Comparison of ENCODE assay signal across 21 cellular contexts in genomic region chr5:660491-661030, GRCh38. TPM values are rescaled to one million over a fixed set of nuclear protein-coding genes. Genes with fewer than 3 reads are reported as not detected.
A peak's percentile ranks its signal among the peaks of the same experiment; 100 is the strongest.
DNase-seq lines count a peak whose midpoint lies in the region; ATAC-seq, FAIRE-seq and TF ChIP-seq lines count a peak whose summit lies in the region.
"Had no signal": no experiment of that assay in that cellular context is flagged by ENCODE, and none has a peak within 500 bp of the region (broad histone marks: within the 10 kb centered on the region; RNA-seq: fewer than 3 reads in every experiment).

No MANE protein-coding gene starts in this region.

- H3K9me3 Mint-ChIP-seq in stimulated activated naive B cell treated with anti-CD40 and anti-IgM and Interleukin-4, amounts not matched to agents 10 μg/mL and 1 μg/mL and 100 μg/mL, for 72 hours: peaks cover 0 to 4% of the 10 kb centered on the region in 2 donors
- H3K9me3 Mint-ChIP-seq: CD4-positive, alpha-beta memory T cell; GM23338 had no signal

- TF ChIP-seq EP300 in HepG2 (IDR thresholded peaks at IDR 0.05; ENCODE audit: low read depth in 2 of 2, low read length in 2 of 2) (no peak), HepG2 (CRISPR knock-in tag; IDR thresholded peaks at IDR 0.05; ENCODE audit: borderline replicate concordance) (no peak)

- TF ChIP-seq POLR2A in HepG2 (IDR thresholded peaks at IDR 0.05; ENCODE audit: insufficient read depth in 1 of 2, low read depth in 2 of 2, low read length in 2 of 2) (no peak), uterus (IDR thresholded peaks at IDR 0.05) (no peak), H54 (IDR thresholded peaks at IDR 0.05; ENCODE audit: low read depth, low read length) (no peak)

- intact Hi-C loops in HepG2 (cut with micrococcal nuclease; ENCODE audit: unreplicated experiment) (no loop called here), uterus (cut with DNase I; ENCODE audit: low total_unique reads) (no loop called here)

- no peak for TF ChIP-seq RAD21 in HepG2 (CRISPR knock-in tag; IDR thresholded peaks at IDR 0.05)

- no peaks in the 10 kb centered on the region for H3K27me3 Mint-ChIP-seq in T-helper 17 cell
- H3K27me3 Mint-ChIP-seq in stimulated activated naive B cell treated with anti-CD40 and anti-IgM and Interleukin-4, amounts not matched to agents 10 μg/mL and 1 μg/mL and 100 μg/mL, for 72 hours: no peaks in the 10 kb centered on the region
- H3K27me3 Mint-ChIP-seq: CD4-positive, alpha-beta memory T cell had no signal

- no peaks in the 10 kb centered on the region; a peak in 1 of 5 replicates for H3K27me3 ChIP-seq in HepG2 (ENCODE audit: control insufficient read depth in 1 of 2, insufficient read depth in 2 of 2, low read length in 2 of 2)
- no peaks in the 10 kb centered on the region for H3K27me3 ChIP-seq in uterus
- H3K27me3 ChIP-seq: BE2C had no signal

- no TSS peak for BruUV-seq in HepG2 (replicated peaks; lab: Mats Ljungman, UMichigan)

- H3K4me3 ChIP-seq in HepG2 (replicated peaks in 1 of 3; ENCODE audit: insufficient read depth in 1 of 3, low read depth in 2 of 3, low read length in 3 of 3): no peak overlapping the region
- H3K4me3 ChIP-seq in uterus: no peak overlapping the region
- H3K4me3 ChIP-seq: A549, GM23338, HAP-1 had no signal

- H3K9me3 ChIP-seq in T-helper 17 cell (ENCODE audit: control insufficient read depth, low read length, poor library complexity, severe bottlenecking): no peaks in the 10 kb centered on the region
- H3K9me3 ChIP-seq in HepG2 (ENCODE audit: low read length): no peaks in the 10 kb centered on the region
- H3K9me3 ChIP-seq in uterus: no peaks in the 10 kb centered on the region
- H3K9me3 ChIP-seq: HAP-1 had no signal

- DNase-seq in T-helper 17 cell (no peak), caudate nucleus (lab: John Stamatoyannopoulos, UW) (peak in 1 of 61 donors; percentile 36), HepG2 (ENCODE audit: low spot score) (no peak), uterus (no peak), H54 (ENCODE audit: insufficient read length, low spot score) (no peak), MV-4-11 (lab: John Stamatoyannopoulos, UW) (no peak)
- no peak for DNase-seq in stimulated activated naive B cell treated with anti-CD40 and anti-IgM and Interleukin-4, amounts not matched to agents 10 μg/mL and 1 μg/mL and 100 μg/mL, for 72 hours
- DNase-seq: BE2C; CD4-positive, alpha-beta memory T cell; DMS153; DMS79 treated with DMSO at 0.1 percent for 48 hours; EL had no signal

- CTCF ChIA-PET in HepG2 (lab: Yijun Ruan, JAX; ENCODE audit: low intra/inter-chr PET ratio, low total read pairs): no interaction called here

- WGBS in HepG2 (ENCODE audit: low lambda C conversion rate): 99% methylated on average over 9 of the region's 11 CpGs

- H3K36me3 Mint-ChIP-seq in T-helper 17 cell (ENCODE audit: low read depth): peaks cover 10% of the 10 kb centered on the region
- H3K36me3 Mint-ChIP-seq in stimulated activated naive B cell treated with anti-CD40 and anti-IgM and Interleukin-4, amounts not matched to agents 10 μg/mL and 1 μg/mL and 100 μg/mL, for 72 hours: peaks cover 66 to 67% of the 10 kb centered on the region in 2 donors

- H3K4me2 ChIP-seq in HepG2 (ENCODE audit: low read depth, low read length): no peak overlapping the region
- H3K4me2 ChIP-seq: A549, GM23338 had no signal

- H3K27ac ChIP-seq in caudate nucleus (ENCODE audit: low read depth, low read length): peak overlapping the region; percentile 9
- H3K27ac ChIP-seq in HepG2 (ENCODE audit: extremely low read length, insufficient read depth, low read length): no peak overlapping the region
- H3K27ac ChIP-seq in uterus: no peak overlapping the region
- H3K27ac ChIP-seq: A549, C4-2B had no signal

- ATAC-seq in T-helper 17 cell (no peak), HepG2 (no peak), GM18870 (IDR thresholded peaks at IDR 0.05; ENCODE audit: unreplicated experiment) (no peak)
- ATAC-seq in stimulated activated naive B cell treated with anti-CD40 and anti-IgM and Interleukin-4, amounts not matched to agents 10 μg/mL and 1 μg/mL and 100 μg/mL, for 72 hours (replicated peaks): no peak
- ATAC-seq: A549, GM23338 had no signal

- POLR2A ChIA-PET in HepG2 (lab: Yijun Ruan, JAX): no interaction called here

- H2AFZ ChIP-seq in HepG2 (ENCODE audit: low read length): no peak overlapping the region
- H2AFZ ChIP-seq: GM23338 had no signal

- no peaks in the 10 kb centered on the region for H3K4me1 ChIP-seq in HepG2 (ENCODE audit: insufficient read depth, low read length)
- no peaks in the 10 kb centered on the region for H3K4me1 ChIP-seq in uterus
- H3K4me1 ChIP-seq: A549, BE2C, HAP-1 had no signal

- FAIRE-seq in HepG2 (lab: Jason Lieb, UNC) (no peak), H54 (lab: Jason Lieb, UNC) (no peak)
- FAIRE-seq: A549, D721Med, G401.6, GM12891, HTR-8/SVneo had no signal

- no peak for TF ChIP-seq CTCF in HepG2 (CRISPR knock-in tag; IDR thresholded peaks at IDR 0.05)
- TF ChIP-seq CTCF in uterus (IDR thresholded peaks at IDR 0.05): no peak

- H3K9ac ChIP-seq in HepG2 (ENCODE audit: insufficient read depth, low read depth, low read length): no peak overlapping the region

- no peaks in the 10 kb centered on the region for H3K79me2 ChIP-seq in HepG2 (ENCODE audit: insufficient read depth, low read length)

- peak overlapping the region; percentile 41 for H3K4me3 Mint-ChIP-seq in T-helper 17 cell
- H3K4me3 Mint-ChIP-seq in stimulated activated naive B cell treated with anti-CD40 and anti-IgM and Interleukin-4, amounts not matched to agents 10 μg/mL and 1 μg/mL and 100 μg/mL, for 72 hours: no peak overlapping the region
- H3K4me3 Mint-ChIP-seq: GM23338 had no signal

- H3K36me3 ChIP-seq in HepG2 (replicated peaks in 1 of 2; ENCODE audit: control insufficient read depth in 1 of 2, insufficient read depth in 2 of 2, low read length in 2 of 2): peaks cover 10 to 56% of the 10 kb centered on the region in 2 experiments
- no peaks in the 10 kb centered on the region for H3K36me3 ChIP-seq in uterus

- no peaks in the 10 kb centered on the region for H4K20me1 ChIP-seq in HepG2 (ENCODE audit: insufficient read depth, low read length)

- peak overlapping the region; percentile 86 for H3K27ac Mint-ChIP-seq in T-helper 17 cell
- peak overlapping the region; percentile 39 for H3K27ac Mint-ChIP-seq in stimulated activated naive B cell treated with anti-CD40 and anti-IgM and Interleukin-4, amounts not matched to agents 10 μg/mL and 1 μg/mL and 100 μg/mL, for 72 hours
- H3K27ac Mint-ChIP-seq: GM23338 had no signal

- no peaks in the 10 kb centered on the region for H3K4me1 Mint-ChIP-seq in T-helper 17 cell
- no peaks in the 10 kb centered on the region for H3K4me1 Mint-ChIP-seq in stimulated activated naive B cell treated with anti-CD40 and anti-IgM and Interleukin-4, amounts not matched to agents 10 μg/mL and 1 μg/mL and 100 μg/mL, for 72 hours
- H3K4me1 Mint-ChIP-seq: GM23338 had no signal

- in situ Hi-C loops in HepG2 (cut with HindIII; ENCODE audit: extremely low pct_ligation_motif_present, low pct_unique_long_range_greater_than_20kb): no loop called here

RNA-seq across cellular contexts. Expression of gene TPPP, which starts 32.6 kb away (rescaled TPM):
- total RNA-seq in T-helper 17 cell (10 to 100 TPM; 17.3 to 35.4 TPM), HepG2 (2016; rRNA removed; fragmentation: Illumina TruSeq; extraction: Trizol) (0.04 TPM in 1 of 2 replicates, not detected in the other), uterus (1 to 10 TPM in 2 of 4 donors, under 1 TPM in 2; 0.26 to 8.0 (median 1.0) TPM)
- not detected in 2 replicates for total RNA-seq in HepG2 (2016; cell fraction: cytosol; rRNA removed; fragmentation: Illumina TruSeq; extraction: Trizol; ENCODE audit: low read depth)
- 0.04 TPM in 1 of 2 replicates, not detected in the other for total RNA-seq in HepG2 (2016; cell fraction: insoluble cytoplasmic fraction; rRNA removed; fragmentation: Illumina TruSeq; extraction: Trizol)
- total RNA-seq in HepG2 (2016; cell fraction: membrane; rRNA removed; fragmentation: Illumina TruSeq; extraction: Trizol): 0.03 TPM in 1 of 2 replicates, not detected in the other
- not detected in 2 replicates for total RNA-seq in HepG2 (2016; cell fraction: nucleus; rRNA removed; fragmentation: Illumina TruSeq; extraction: Trizol)
- 0.05 and 0.07 TPM in 2 replicates for polyA plus RNA-seq in HepG2 (2011; rRNA removed)
- 0.04 and 0.07 TPM in 2 replicates for polyA plus RNA-seq in HepG2 (2011; cell fraction: cytosol; rRNA removed)
- polyA plus RNA-seq in HepG2 (2011; cell fraction: nucleus; rRNA removed): 0.07 and 0.16 TPM in 2 replicates
- polyA plus RNA-seq in HepG2 (2012): 0.17 and 0.20 TPM in 2 replicates
- polyA plus RNA-seq in HepG2 (2016; cell fraction: cytosol; fragmentation: Illumina TruSeq; extraction: Trizol; ENCODE audit: low read depth): not detected in 2 replicates
- polyA plus RNA-seq in HepG2 (2016; cell fraction: insoluble cytoplasmic fraction; fragmentation: Illumina TruSeq; extraction: Trizol; ENCODE audit: low read depth): 0.05 TPM in 1 of 2 replicates, not detected in the other
- not detected in 2 replicates for polyA plus RNA-seq in HepG2 (2016; cell fraction: membrane; fragmentation: Illumina TruSeq; extraction: Trizol; ENCODE audit: low read depth)
- polyA plus RNA-seq in HepG2 (2016; cell fraction: nucleus; fragmentation: Illumina TruSeq; extraction: Trizol; ENCODE audit: insufficient read depth, low read depth): not detected in 2 replicates
- polyA minus RNA-seq in HepG2 (2011; rRNA and poly(A)+ RNA removed; ENCODE audit: low replicate concordance): 0.24 and 0.28 TPM in 2 replicates
- polyA minus RNA-seq in HepG2 (2011; cell fraction: cytosol; rRNA and poly(A)+ RNA removed): 0.10 and 0.18 TPM in 2 replicates
- polyA minus RNA-seq in HepG2 (2011; cell fraction: nucleus; rRNA and poly(A)+ RNA removed): 0.12 TPM in 1 of 2 replicates, not detected in the other

RNA-seq across cellular contexts. Expression of gene CEP72, which starts 48.4 kb away (rescaled TPM):
- total RNA-seq in T-helper 17 cell (10 to 100 TPM in 1 of 2 donors, 1 to 10 TPM in 1; 8.5 to 11.4 TPM), HepG2 (2016; rRNA removed; fragmentation: Illumina TruSeq; extraction: Trizol) (8.1 and 9.4 TPM in 2 replicates), uterus (10 to 100 TPM in 1 of 4 donors, 1 to 10 TPM in 2, under 1 TPM in 1; 0.26 to 11.9 (median 4.9) TPM)
- total RNA-seq in HepG2 (2016; cell fraction: cytosol; rRNA removed; fragmentation: Illumina TruSeq; extraction: Trizol; ENCODE audit: low read depth): 11.3 and 14.4 TPM in 2 replicates
- total RNA-seq in HepG2 (2016; cell fraction: insoluble cytoplasmic fraction; rRNA removed; fragmentation: Illumina TruSeq; extraction: Trizol): 6.5 and 9.1 TPM in 2 replicates
- 6.6 and 7.9 TPM in 2 replicates for total RNA-seq in HepG2 (2016; cell fraction: membrane; rRNA removed; fragmentation: Illumina TruSeq; extraction: Trizol)
- total RNA-seq in HepG2 (2016; cell fraction: nucleus; rRNA removed; fragmentation: Illumina TruSeq; extraction: Trizol): 11.4 and 12.2 TPM in 2 replicates
- polyA plus RNA-seq in HepG2 (2011; rRNA removed): 3.4 and 4.4 TPM in 2 replicates
- polyA plus RNA-seq in HepG2 (2011; cell fraction: cytosol; rRNA removed): 1.9 and 3.9 TPM in 2 replicates
- 8.5 and 11.6 TPM in 2 replicates for polyA plus RNA-seq in HepG2 (2011; cell fraction: nucleus; rRNA removed)
- 1.8 and 3.2 TPM in 2 replicates for polyA plus RNA-seq in HepG2 (2012)
- polyA plus RNA-seq in HepG2 (2016; cell fraction: cytosol; fragmentation: Illumina TruSeq; extraction: Trizol; ENCODE audit: low read depth): 0.64 and 0.84 TPM in 2 replicates
- polyA plus RNA-seq in HepG2 (2016; cell fraction: insoluble cytoplasmic fraction; fragmentation: Illumina TruSeq; extraction: Trizol; ENCODE audit: low read depth): 6.3 and 7.6 TPM in 2 replicates
- 1.9 and 2.0 TPM in 2 replicates for polyA plus RNA-seq in HepG2 (2016; cell fraction: membrane; fragmentation: Illumina TruSeq; extraction: Trizol; ENCODE audit: low read depth)
- 17.4 and 20.5 TPM in 2 replicates for polyA plus RNA-seq in HepG2 (2016; cell fraction: nucleus; fragmentation: Illumina TruSeq; extraction: Trizol; ENCODE audit: insufficient read depth, low read depth)
- 15.4 and 136 TPM in 2 replicates for polyA minus RNA-seq in HepG2 (2011; rRNA and poly(A)+ RNA removed; ENCODE audit: low replicate concordance)
- polyA minus RNA-seq in HepG2 (2011; cell fraction: cytosol; rRNA and poly(A)+ RNA removed): 3.4 and 4.0 TPM in 2 replicates
- 13.1 and 17.0 TPM in 2 replicates for polyA minus RNA-seq in HepG2 (2011; cell fraction: nucleus; rRNA and poly(A)+ RNA removed)
